ENCODE assay signal across 10 cellular contexts in the genomic region with DNA sequence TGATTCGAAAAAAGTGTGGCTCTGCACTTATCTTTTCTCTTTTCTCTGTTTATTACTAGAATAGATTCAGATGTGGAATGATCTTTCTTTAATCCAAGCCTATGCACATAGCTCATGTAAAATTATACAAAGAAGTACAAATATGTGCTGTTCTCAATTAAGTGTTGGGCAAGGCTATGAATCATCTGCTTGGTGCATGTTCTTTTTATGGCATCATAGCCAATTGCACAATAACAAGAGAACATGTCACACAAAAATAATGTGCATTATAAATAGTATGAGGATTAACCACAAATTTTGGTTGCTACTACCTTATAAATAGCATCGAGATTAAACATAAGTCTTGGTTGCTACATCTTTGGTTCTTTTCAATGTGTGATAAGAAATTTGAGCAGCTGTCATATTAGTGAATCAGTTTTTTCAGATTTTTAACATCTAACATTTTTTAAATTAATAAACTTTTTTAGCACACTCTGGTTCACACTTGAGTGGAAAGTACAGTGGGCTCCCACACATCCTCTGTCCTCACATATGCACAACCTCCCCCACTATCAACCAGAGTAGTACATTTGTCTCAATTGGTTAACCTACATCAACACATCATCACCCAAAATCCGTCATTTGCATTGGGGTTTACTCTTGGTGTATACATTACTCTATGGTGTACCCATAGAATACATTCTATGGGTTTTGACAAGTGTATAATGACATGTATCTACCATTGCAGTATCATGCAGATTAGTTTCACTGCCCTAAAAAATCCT. TPM values are rescaled to one million over a fixed set of nuclear protein-coding genes. Genes with fewer than 3 reads are reported as not detected.
DNase-seq lines count a peak whose midpoint lies in the region; ATAC-seq, FAIRE-seq and TF ChIP-seq lines count a peak whose summit lies in the region.
"Had no signal": no experiment of that assay in that cellular context is flagged by ENCODE, and none has a peak within 500 bp of the region (broad histone marks: within the 10 kb centered on the region; RNA-seq: fewer than 3 reads in every experiment).

No MANE protein-coding gene starts in this region.

- no peak for FAIRE-seq in bronchial epithelial cell (lab: Jason Lieb, UNC)

- H3K27me3 ChIP-seq in MM.1S (replicated peaks; ENCODE audit: insufficient read depth, low read length): no peaks in the 10 kb centered on the region
- H3K27me3 ChIP-seq in bronchial epithelial cell (ENCODE audit: control insufficient read depth, insufficient read depth, low read length): no peaks in the 10 kb centered on the region
- no peaks in the 10 kb centered on the region for H3K27me3 ChIP-seq in lower lobe of right lung (ENCODE audit: low read depth)
- peaks cover 9% of the 10 kb centered on the region for H3K27me3 ChIP-seq in neural progenitor cell

- H3K4me3 ChIP-seq in AG10803 (ENCODE audit: low read length) (no peak overlapping the region), MM.1S (ENCODE audit: low read length) (no peak overlapping the region), bronchial epithelial cell (ENCODE audit: low read depth, low read length) (no peak overlapping the region), lower lobe of right lung (no peak overlapping the region), neural progenitor cell (no peak overlapping the region)
- H3K4me3 ChIP-seq: cardiac muscle cell had no signal

- TF ChIP-seq CTCF in AG10803 (conservative IDR thresholded peaks at IDR 0.05; ENCODE audit: low read length) (no peak), MM.1S (IDR thresholded peaks at IDR 0.05; ENCODE audit: low read length) (no peak), bronchial epithelial cell (IDR thresholded peaks at IDR 0.05; ENCODE audit: insufficient read depth, low read length, severe bottlenecking) (no peak), lower lobe of right lung (IDR thresholded peaks at IDR 0.05) (no peak), neural progenitor cell (IDR thresholded peaks at IDR 0.05) (no peak)

- DNase-seq in AG10803 (ENCODE audit: low read depth) (peak; percentile 98), MM.1S (peak; percentile 16), bronchial epithelial cell (ENCODE audit: low read depth) (peak; percentile 98), lower lobe of right lung (no peak), NCI-H187 treated with DMSO at 0.1 percent for 48 hours (lab: John Stamatoyannopoulos, UW) (no peak), neural progenitor cell (ENCODE audit: low spot score) (no peak), GF-D8 (lab: John Stamatoyannopoulos, UW) (no peak)
- DNase-seq: NCI-H1105 had no signal

- no peaks in the 10 kb centered on the region for H3K9me2 ChIP-seq in MM.1S (replicated peaks; ENCODE audit: insufficient read depth, low read length)

- H4K20me1 ChIP-seq in MM.1S (ENCODE audit: insufficient read depth, low read length) (no peaks in the 10 kb centered on the region), neural progenitor cell (ENCODE audit: low read depth) (no peaks in the 10 kb centered on the region)

- no peak overlapping the region for H2AFZ ChIP-seq in MM.1S (ENCODE audit: low read length)
- no peak overlapping the region for H2AFZ ChIP-seq in neural progenitor cell (replicated peaks)

- no peaks in the 10 kb centered on the region for H3K4me1 Mint-ChIP-seq in neural progenitor cell

- no peak overlapping the region for H3K27ac ChIP-seq in MM.1S (ENCODE audit: low read length)
- H3K27ac ChIP-seq in lower lobe of right lung: no peak overlapping the region
- no peak overlapping the region for H3K27ac ChIP-seq in neural progenitor cell
- H3K27ac ChIP-seq: cardiac muscle cell had no signal

- H3K79me2 ChIP-seq in MM.1S (ENCODE audit: low read length) (no peaks in the 10 kb centered on the region), neural progenitor cell (ENCODE audit: low read depth) (no peaks in the 10 kb centered on the region)

- ATAC-seq in lower lobe of right lung: peak; percentile 78 to 82
- no peak for ATAC-seq in HG03135 (IDR thresholded peaks at IDR 0.05; ENCODE audit: unreplicated experiment)

- H3K36me3 ChIP-seq in MM.1S (replicated peaks; ENCODE audit: insufficient read depth, low read length): no peaks in the 10 kb centered on the region
- no peaks in the 10 kb centered on the region for H3K36me3 ChIP-seq in bronchial epithelial cell (ENCODE audit: control insufficient read depth, insufficient read depth, low read length)
- no peaks in the 10 kb centered on the region for H3K36me3 ChIP-seq in lower lobe of right lung
- no peaks in the 10 kb centered on the region for H3K36me3 ChIP-seq in neural progenitor cell
- H3K36me3 ChIP-seq: cardiac muscle cell had no signal

- H3K9me3 ChIP-seq in MM.1S (replicated peaks; ENCODE audit: insufficient read depth, low read length) (no peaks in the 10 kb centered on the region), lower lobe of right lung (no peaks in the 10 kb centered on the region), neural progenitor cell (ENCODE audit: low read depth) (no peaks in the 10 kb centered on the region)

- H3K27me3 Mint-ChIP-seq in neural progenitor cell (ENCODE audit: insufficient read depth, low read depth): peaks cover 4% of the 10 kb centered on the region

- H3K4me2 ChIP-seq in MM.1S (ENCODE audit: low read depth, low read length) (peak overlapping the region; percentile 30; the same call in 1 of the 2 replicates), neural progenitor cell (no peak overlapping the region)

- H3F3A ChIP-seq in MM.1S (ENCODE audit: insufficient read depth, low read length): no peaks in the 10 kb centered on the region
- H3F3A ChIP-seq in neural progenitor cell (ENCODE audit: low read depth): no peaks in the 10 kb centered on the region

- no peaks in the 10 kb centered on the region for H3K9me3 Mint-ChIP-seq in neural progenitor cell

- no peak overlapping the region for H3K4me3 Mint-ChIP-seq in neural progenitor cell

- H3K9ac ChIP-seq in MM.1S (ENCODE audit: low read length) (no peak overlapping the region), neural progenitor cell (no peak overlapping the region)

- no peak overlapping the region for H3K27ac Mint-ChIP-seq in neural progenitor cell

- no peaks in the 10 kb centered on the region for H3K36me3 Mint-ChIP-seq in neural progenitor cell

- H3K4me1 ChIP-seq in MM.1S (ENCODE audit: low read length): peaks cover 17% of the 10 kb centered on the region
- no peaks in the 10 kb centered on the region for H3K4me1 ChIP-seq in lower lobe of right lung
- no peaks in the 10 kb centered on the region for H3K4me1 ChIP-seq in neural progenitor cell

- intact Hi-C loops in lower lobe of right lung (cut with DNase I): loop anchor here (10.0 kb wide), 1 partner anchor 75 kb away; the partner anchor contains the start of gene OR2S2

RNA-seq across cellular contexts. Expression of gene RECK, which starts 6.8 kb away (rescaled TPM):
- 1.3 and 1.4 TPM in 2 replicates for total RNA-seq in bronchial epithelial cell
- 15.2 TPM for total RNA-seq in lower lobe of right lung
- 11.0 and 12.2 TPM in 2 replicates for total RNA-seq in neural progenitor cell (ENCODE audit: low replicate concordance)

Comparison
In these comparisons a context has a peak if more than half of its experiments do, and no peak if none do; other contexts are left out.
1. DNase-seq: peak in AG10803 (single experiment), MM.1S (single experiment) and bronchial epithelial cell (single experiment); none in lower lobe of right lung (single experiment), NCI-H187 treated with DMSO at 0.1 percent for 48 hours (single experiment), neural progenitor cell (single experiment) and GF-D8 (single experiment).